Comparison of ENCODE assay signal across 12 cellular contexts in the genomic region with DNA sequence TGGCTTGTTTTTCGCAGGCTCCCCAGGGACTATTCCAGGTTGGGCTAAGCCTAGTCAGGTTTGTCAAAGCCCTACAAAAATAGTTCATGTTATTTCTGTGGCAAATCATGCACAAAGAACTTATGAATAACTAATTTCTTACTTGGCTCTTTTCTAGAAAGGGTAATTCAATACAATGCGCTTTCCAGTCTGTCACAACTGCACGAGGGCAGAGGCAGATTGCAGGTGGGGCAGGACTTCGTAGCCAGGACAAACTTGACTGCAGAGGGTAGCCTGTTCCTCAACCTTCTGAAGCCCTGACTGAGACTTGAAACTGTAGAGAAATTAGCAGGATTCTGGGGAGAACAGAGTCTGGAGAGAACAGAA.
A peak's percentile ranks its signal among the peaks of the same experiment; 100 is the strongest.
DNase-seq lines count a peak whose midpoint lies in the region; ATAC-seq and TF ChIP-seq lines count a peak whose summit lies in the region.
"Had no signal": no experiment of that assay in that cellular context is flagged by ENCODE, and none has a peak within 500 bp of the region (broad histone marks: within the 10 kb centered on the region; RNA-seq: fewer than 3 reads in every experiment).

No MANE protein-coding gene starts in this region.

- peak overlapping the region; percentile 81 to 96 (median 96) for H3K27ac Mint-ChIP-seq in naive B cell

- H3K4me3 ChIP-seq in breast epithelium, result no peak overlapping the region

- H3K36me3 Mint-ChIP-seq in naive B cell, result no peaks in the 10 kb centered on the region

- H3K9me3 Mint-ChIP-seq in naive B cell, result no peaks in the 10 kb centered on the region

- peak overlapping the region; percentile 10 to 92 (median 81) for H3K4me3 Mint-ChIP-seq in naive B cell

- TF ChIP-seq CTCF in breast epithelium (IDR thresholded peaks at IDR 0.05), result no peak

- no peaks in the 10 kb centered on the region for H3K27me3 Mint-ChIP-seq in naive B cell

- intact Hi-C loops in breast epithelium (cut with DNase I; ENCODE audit: low total_unique reads), result no loop called here

- TF ChIP-seq POLR2A in breast epithelium (IDR thresholded peaks at IDR 0.05), result no peak

- DNase-seq in naive B cell (no peak), HUDEP-2 (lab: John Stamatoyannopoulos, UW; ENCODE audit: unreplicated experiment in 76 of 76) (no peak), GM19238 (ENCODE audit: insufficient read length, low spot score) (no peak), breast epithelium (ENCODE audit: low spot score in 2 of 2) (no peak)
- DNase-seq: activated CD4-positive, CD25-positive, alpha-beta regulatory T cell treated with anti-CD3 and anti-CD28 coated beads, Interleukin-2, amount 50 U/mL, for 72 hours; foreskin fibroblast; stimulated activated CD4-positive, alpha-beta T cell treated with anti-CD3 and anti-CD28 coated beads, Interleukin-4, amount 100 ng/mL, for 4 hours had no signal

- ATAC-seq in GM18907 (IDR thresholded peaks at IDR 0.05; ENCODE audit: unreplicated experiment), result peak; percentile 60
- peak; percentile 66 for ATAC-seq in GM21723 (IDR thresholded peaks at IDR 0.05; ENCODE audit: unreplicated experiment)
- ATAC-seq in HG03520 (IDR thresholded peaks at IDR 0.05; ENCODE audit: unreplicated experiment), result peak; percentile 41
- ATAC-seq in naive B cell (ENCODE audit: low read depth in 2 of 2), result peak; percentile 43 to 48
- ATAC-seq in HG03565 (IDR thresholded peaks at IDR 0.05; ENCODE audit: unreplicated experiment), result no peak
- ATAC-seq: HCT116 had no signal

- no peak overlapping the region for H3K27ac ChIP-seq in breast epithelium

- H3K4me1 Mint-ChIP-seq in naive B cell, result peaks cover 30 to 39% (median 33%) of the 10 kb centered on the region in 3 donors

- no peaks in the 10 kb centered on the region for H3K27me3 ChIP-seq in breast epithelium

- no peaks in the 10 kb centered on the region for H3K36me3 ChIP-seq in breast epithelium

- H3K9me3 ChIP-seq in breast epithelium, result peaks cover 0 to 3% of the 10 kb centered on the region in 2 donors

- no peaks in the 10 kb centered on the region for H3K4me1 ChIP-seq in breast epithelium
